ENCODE assay signal across 3 cellular contexts in the genomic region with DNA sequence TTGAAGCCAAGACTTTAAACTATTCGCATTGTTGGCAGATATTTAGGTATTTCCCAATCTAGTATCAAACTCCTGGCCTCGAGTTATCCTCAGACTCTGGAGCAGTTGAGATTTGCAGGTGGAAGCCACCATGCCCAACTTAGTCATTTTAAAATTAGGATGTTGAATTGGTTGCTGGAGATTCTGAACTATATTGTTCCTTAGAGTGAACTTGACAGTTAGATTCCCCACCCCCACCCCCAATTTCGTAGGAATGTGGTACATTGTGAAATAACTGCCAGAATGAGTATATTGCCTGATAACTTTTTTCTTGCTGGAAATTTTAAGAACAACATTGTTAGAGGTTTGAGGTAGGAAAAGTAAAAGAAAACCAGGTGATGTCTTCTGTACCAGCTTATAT.
A peak's percentile ranks its signal among the peaks of the same experiment; 100 is the strongest.
TF ChIP-seq lines count a peak whose summit lies in the region.

No MANE protein-coding gene starts in this region.

TF ChIP-seq in SK-N-SH, 30 proteins besides CTCF, POLR2A, EP300 and RAD21:
- TF ChIP-seq, protein P1, sequence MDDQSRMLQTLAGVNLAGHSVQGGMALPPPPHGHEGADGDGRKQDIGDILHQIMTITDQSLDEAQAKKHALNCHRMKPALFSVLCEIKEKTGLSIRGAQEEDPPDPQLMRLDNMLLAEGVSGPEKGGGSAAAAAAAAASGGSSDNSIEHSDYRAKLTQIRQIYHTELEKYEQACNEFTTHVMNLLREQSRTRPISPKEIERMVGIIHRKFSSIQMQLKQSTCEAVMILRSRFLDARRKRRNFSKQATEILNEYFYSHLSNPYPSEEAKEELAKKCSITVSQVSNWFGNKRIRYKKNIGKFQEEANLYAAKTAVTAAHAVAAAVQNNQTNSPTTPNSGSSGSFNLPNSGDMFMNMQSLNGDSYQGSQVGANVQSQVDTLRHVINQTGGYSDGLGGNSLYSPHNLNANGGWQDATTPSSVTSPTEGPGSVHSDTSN (IDR thresholded peaks at IDR 0.05), result 0 out of 2 replicates have a peak, but pooled peaks have one; percentile 9
- no peak for TF ChIP-seq TEAD4 (IDR thresholded peaks at IDR 0.05; ENCODE audit: borderline replicate concordance, insufficient read depth)

TF ChIP-seq in SK-N-SH treated with all-trans-retinoic acid at 6 μM for 48 hours, 23 proteins besides CTCF, POLR2A, EP300 and RAD21:
- TF ChIP-seq, protein P2, sequence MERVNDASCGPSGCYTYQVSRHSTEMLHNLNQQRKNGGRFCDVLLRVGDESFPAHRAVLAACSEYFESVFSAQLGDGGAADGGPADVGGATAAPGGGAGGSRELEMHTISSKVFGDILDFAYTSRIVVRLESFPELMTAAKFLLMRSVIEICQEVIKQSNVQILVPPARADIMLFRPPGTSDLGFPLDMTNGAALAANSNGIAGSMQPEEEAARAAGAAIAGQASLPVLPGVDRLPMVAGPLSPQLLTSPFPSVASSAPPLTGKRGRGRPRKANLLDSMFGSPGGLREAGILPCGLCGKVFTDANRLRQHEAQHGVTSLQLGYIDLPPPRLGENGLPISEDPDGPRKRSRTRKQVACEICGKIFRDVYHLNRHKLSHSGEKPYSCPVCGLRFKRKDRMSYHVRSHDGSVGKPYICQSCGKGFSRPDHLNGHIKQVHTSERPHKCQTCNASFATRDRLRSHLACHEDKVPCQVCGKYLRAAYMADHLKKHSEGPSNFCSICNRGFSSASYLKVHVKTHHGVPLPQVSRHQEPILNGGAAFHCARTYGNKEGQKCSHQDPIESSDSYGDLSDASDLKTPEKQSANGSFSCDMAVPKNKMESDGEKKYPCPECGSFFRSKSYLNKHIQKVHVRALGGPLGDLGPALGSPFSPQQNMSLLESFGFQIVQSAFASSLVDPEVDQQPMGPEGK (CRISPR knock-in tag; IDR thresholded peaks at IDR 0.05; ENCODE audit: borderline replicate concordance), result no peak

TF ChIP-seq in H1, 55 proteins besides CTCF, POLR2A, EP300 and RAD21:
- TF ChIP-seq BCL11A (IDR thresholded peaks at IDR 0.05; ENCODE audit: low read depth in 2 of 2, low read length in 2 of 2) (no peak), CBX5 (IDR thresholded peaks at IDR 0.05; ENCODE audit: low read depth, low read length) (no peak)
- TF ChIP-seq, protein P3, sequence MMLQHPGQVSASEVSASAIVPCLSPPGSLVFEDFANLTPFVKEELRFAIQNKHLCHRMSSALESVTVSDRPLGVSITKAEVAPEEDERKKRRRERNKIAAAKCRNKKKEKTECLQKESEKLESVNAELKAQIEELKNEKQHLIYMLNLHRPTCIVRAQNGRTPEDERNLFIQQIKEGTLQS (IDR thresholded peaks at IDR 0.05; ENCODE audit: insufficient read depth, low read depth, low read length), result no peak
